ENCODE assay signal across 15 cellular contexts in genomic region chr17:10046786-10047609, GRCh38.
DNase-seq lines count a peak whose midpoint lies in the region; ATAC-seq, FAIRE-seq and TF ChIP-seq lines count a peak whose summit lies in the region.
"Had no signal": no experiment of that assay in that cellular context is flagged by ENCODE, and none has a peak within 500 bp of the region (broad histone marks: within the 10 kb centered on the region; RNA-seq: fewer than 3 reads in every experiment).

No MANE protein-coding gene starts in this region.

- H3K27me3 ChIP-seq in gastroesophageal sphincter (no peaks in the 10 kb centered on the region), H7 (ENCODE audit: control insufficient read depth, insufficient read depth, low read length) (no peaks in the 10 kb centered on the region)
- H3K27me3 ChIP-seq: body of pancreas had no signal

- TF ChIP-seq POLR2A in GM12892 (IDR thresholded peaks at IDR 0.05; ENCODE audit: low read depth, low read length) (no peak), gastroesophageal sphincter (IDR thresholded peaks at IDR 0.05) (no peak)

- no peak for DNase-seq in GM12892 (ENCODE audit: insufficient read length)
- DNase-seq in NCI-H1694 (lab: John Stamatoyannopoulos, UW): no peak
- DNase-seq in RCC 7860 (ENCODE audit: low spot score): no peak
- no peak for DNase-seq in G401 (ENCODE audit: low spot score)
- DNase-seq in H7: no peak
- DNase-seq: activated CD4-positive, alpha-beta T cell treated with anti-CD3 and anti-CD28 coated beads for 48 hours; body of pancreas; DMS153; foreskin melanocyte; midbrain; NCI-H1092 treated with DMSO at 0.1 percent for 48 hours had no signal

- peaks cover 0 to 37% (median 13%) of the 10 kb centered on the region in 3 donors for H3K4me1 ChIP-seq in gastroesophageal sphincter
- H3K4me1 ChIP-seq: body of pancreas, HAP-1 had no signal

- H3K36me3 ChIP-seq in gastroesophageal sphincter (no peaks in the 10 kb centered on the region), H7 (replicated peaks; ENCODE audit: control insufficient read depth, insufficient read depth, low read length) (no peaks in the 10 kb centered on the region)
- H3K36me3 ChIP-seq: HAP-1 had no signal

- peak; percentile 96 for FAIRE-seq in GM12892 (lab: Jason Lieb, UNC)
- FAIRE-seq in RCC 7860 (lab: Jason Lieb, UNC): no peak

- H3K27ac ChIP-seq in gastroesophageal sphincter: peak overlapping the region in 3 of 4 donors; percentile 17 to 78 (median 34)
- H3K27ac ChIP-seq: body of pancreas had no signal

- H3K4me3 ChIP-seq in gastroesophageal sphincter: no peak overlapping the region
- H3K4me3 ChIP-seq in H7 (ENCODE audit: insufficient read depth, low read depth, low read length): no peak overlapping the region
- H3K4me3 ChIP-seq: body of pancreas, HAP-1 had no signal

- TF ChIP-seq CTCF in gastroesophageal sphincter (IDR thresholded peaks at IDR 0.05): no peak

- TF ChIP-seq EP300 in gastroesophageal sphincter (IDR thresholded peaks at IDR 0.05): no peak

- 71 to 100% methylated on average over 2 to 6 of the region's 11 CpGs for WGBS in gastroesophageal sphincter (ENCODE audit: low coverage in 1 of 2), 2 donors

- ATAC-seq in GM19468 (IDR thresholded peaks at IDR 0.05; ENCODE audit: extremely low read depth, unreplicated experiment) (peak; percentile 34), HG03108 (IDR thresholded peaks at IDR 0.05; ENCODE audit: unreplicated experiment) (peak; percentile 46), gastroesophageal sphincter (no peak)
- ATAC-seq: body of pancreas had no signal

- in situ Hi-C loops in G401 (cut with HindIII; ENCODE audit: low sequenced_read_pairs): no loop called here

- no peaks in the 10 kb centered on the region for H3K9me3 ChIP-seq in gastroesophageal sphincter
- H3K9me3 ChIP-seq: body of pancreas, HAP-1 had no signal
